Comparison of ENCODE assay signal across 19 cellular contexts in genomic region chr6:43937236-43938177, GRCh38.
DNase-seq lines count a peak whose midpoint lies in the region; ATAC-seq and TF ChIP-seq lines count a peak whose summit lies in the region.
"Had no signal": no experiment of that assay in that cellular context is flagged by ENCODE, and none has a peak within 500 bp of the region (broad histone marks: within the 10 kb centered on the region; RNA-seq: fewer than 3 reads in every experiment).

No MANE protein-coding gene starts in this region.

- DNase-seq in Daoy (ENCODE audit: low read depth) = peak; percentile 10
- peak; percentile 31 for DNase-seq in WERI-Rb-1
- peak; percentile 14 for DNase-seq in left lobe of liver (ENCODE audit: low spot score)
- DNase-seq in NCI-H1417 treated with DMSO at 0.1 percent for 48 hours (lab: John Stamatoyannopoulos, UW) = no peak
- DNase-seq in activated T-helper 2 cell treated with anti-CD3 and anti-CD28 coated beads, Interferon-gamma antibody, Interleukin-2, Interleukin-4, amounts not matched to agents 10 μg/mL and 5 μg/mL and 100 μg/mL, durations not matched to agents 14 hours and 24 hours and 36 hours (ENCODE audit: low spot score) = no peak
- DNase-seq in NCI-H2029 (lab: John Stamatoyannopoulos, UW) = no peak
- DNase-seq: activated CD4-positive, alpha-beta T cell treated with anti-CD3 and anti-CD28 coated beads, Interleukin-2, amount 10 ng/mL, durations not matched to agents 24 days and 14 days; AML-193; anterior cingulate cortex; foreskin melanocyte; NCI-H187 treated with DMSO at 0.1 percent for 48 hours; NCI-H510A; SJCRH30; stimulated activated naive B cell treated with anti-CD40 and anti-IgM and Interleukin-4, amounts not matched to agents 10 μg/mL and 1 μg/mL and 100 μg/mL, for 72 hours; T1000 had no signal

- no peak for TF ChIP-seq CTCF in WERI-Rb-1 (IDR thresholded peaks at IDR 0.05; ENCODE audit: low read depth, low read length)

- ATAC-seq in left lobe of liver (no peak), HG03432 (IDR thresholded peaks at IDR 0.05; ENCODE audit: unreplicated experiment) (no peak)
- ATAC-seq: stimulated activated naive B cell treated with anti-CD40 and anti-IgM and Interleukin-4, amounts not matched to agents 10 μg/mL and 1 μg/mL and 100 μg/mL, for 72 hours had no signal

- H3K27ac ChIP-seq in WERI-Rb-1 (no peak overlapping the region), skeletal muscle tissue (ENCODE audit: low read depth, low read length) (peak overlapping the region; percentile 70)
- H3K27ac ChIP-seq: neutrophil, SJCRH30, skin epidermis had no signal

- H3K27ac Mint-ChIP-seq in activated T-helper 2 cell treated with anti-CD3 and anti-CD28 coated beads, Interferon-gamma antibody, Interleukin-2, Interleukin-4, amounts not matched to agents 10 μg/mL and 5 μg/mL and 100 μg/mL, durations not matched to agents 14 hours and 24 hours and 36 hours = no peak overlapping the region
- H3K27ac Mint-ChIP-seq: activated CD4-positive, alpha-beta T cell treated with anti-CD3 and anti-CD28 coated beads, Interleukin-2, amount 10 ng/mL, durations not matched to agents 24 days and 14 days; stimulated activated naive B cell treated with anti-CD40 and anti-IgM and Interleukin-4, amounts not matched to agents 10 μg/mL and 1 μg/mL and 100 μg/mL, for 72 hours had no signal

- peaks cover 2% of the 10 kb centered on the region for H3K27me3 Mint-ChIP-seq in activated T-helper 2 cell treated with anti-CD3 and anti-CD28 coated beads, Interferon-gamma antibody, Interleukin-2, Interleukin-4, amounts not matched to agents 10 μg/mL and 5 μg/mL and 100 μg/mL, durations not matched to agents 14 hours and 24 hours and 36 hours (ENCODE audit: low read depth)
- H3K27me3 Mint-ChIP-seq: activated CD4-positive, alpha-beta T cell treated with anti-CD3 and anti-CD28 coated beads, Interleukin-2, amount 10 ng/mL, durations not matched to agents 24 days and 14 days had no signal

- H3K36me3 Mint-ChIP-seq in activated T-helper 2 cell treated with anti-CD3 and anti-CD28 coated beads, Interferon-gamma antibody, Interleukin-2, Interleukin-4, amounts not matched to agents 10 μg/mL and 5 μg/mL and 100 μg/mL, durations not matched to agents 14 hours and 24 hours and 36 hours (ENCODE audit: low read depth) = no peaks in the 10 kb centered on the region
- H3K36me3 Mint-ChIP-seq: stimulated activated naive B cell treated with anti-CD40 and anti-IgM and Interleukin-4, amounts not matched to agents 10 μg/mL and 1 μg/mL and 100 μg/mL, for 72 hours had no signal

- intact Hi-C loops in activated T-helper 2 cell treated with anti-CD3 and anti-CD28 coated beads, Interferon-gamma antibody, Interleukin-2, Interleukin-4, amounts not matched to agents 10 μg/mL and 5 μg/mL and 100 μg/mL, durations not matched to agents 14 hours and 24 hours and 36 hours (cut with micrococcal nuclease) = no loop called here

- H3K4me1 ChIP-seq in skeletal muscle tissue (ENCODE audit: control insufficient read depth in 3 of 3, insufficient read depth in 3 of 3, low read length in 3 of 3) = peaks cover 21 to 39% (median 37%) of the 10 kb centered on the region in 3 donors

- H3K9ac ChIP-seq in skeletal muscle tissue (ENCODE audit: low read depth in 1 of 3, low read length in 3 of 3) = peak overlapping the region in 1 of 3 donors; percentile 65

- H3K36me3 ChIP-seq in WERI-Rb-1 = no peaks in the 10 kb centered on the region
- no peaks in the 10 kb centered on the region for H3K36me3 ChIP-seq in skeletal muscle tissue (ENCODE audit: control insufficient read depth in 3 of 3, insufficient read depth in 3 of 3, low read length in 3 of 3)
- H3K36me3 ChIP-seq: neutrophil, SJCRH30 had no signal

- H3K4me3 Mint-ChIP-seq in activated T-helper 2 cell treated with anti-CD3 and anti-CD28 coated beads, Interferon-gamma antibody, Interleukin-2, Interleukin-4, amounts not matched to agents 10 μg/mL and 5 μg/mL and 100 μg/mL, durations not matched to agents 14 hours and 24 hours and 36 hours (ENCODE audit: low read depth) = no peak overlapping the region
- H3K4me3 Mint-ChIP-seq: activated CD4-positive, alpha-beta T cell treated with anti-CD3 and anti-CD28 coated beads, Interleukin-2, amount 10 ng/mL, durations not matched to agents 24 days and 14 days; stimulated activated naive B cell treated with anti-CD40 and anti-IgM and Interleukin-4, amounts not matched to agents 10 μg/mL and 1 μg/mL and 100 μg/mL, for 72 hours had no signal

- no peaks in the 10 kb centered on the region for H3K9me3 Mint-ChIP-seq in activated T-helper 2 cell treated with anti-CD3 and anti-CD28 coated beads, Interferon-gamma antibody, Interleukin-2, Interleukin-4, amounts not matched to agents 10 μg/mL and 5 μg/mL and 100 μg/mL, durations not matched to agents 14 hours and 24 hours and 36 hours
- H3K9me3 Mint-ChIP-seq: activated CD4-positive, alpha-beta T cell treated with anti-CD3 and anti-CD28 coated beads, Interleukin-2, amount 10 ng/mL, durations not matched to agents 24 days and 14 days; stimulated activated naive B cell treated with anti-CD40 and anti-IgM and Interleukin-4, amounts not matched to agents 10 μg/mL and 1 μg/mL and 100 μg/mL, for 72 hours had no signal

- H3K9me3 ChIP-seq in WERI-Rb-1 (ENCODE audit: severe bottlenecking) = no peaks in the 10 kb centered on the region
- no peaks in the 10 kb centered on the region for H3K9me3 ChIP-seq in skeletal muscle tissue (ENCODE audit: control insufficient read depth in 3 of 3, low read length in 3 of 3)
- H3K9me3 ChIP-seq: neutrophil, SJCRH30 had no signal

- H3K4me1 Mint-ChIP-seq in activated T-helper 2 cell treated with anti-CD3 and anti-CD28 coated beads, Interferon-gamma antibody, Interleukin-2, Interleukin-4, amounts not matched to agents 10 μg/mL and 5 μg/mL and 100 μg/mL, durations not matched to agents 14 hours and 24 hours and 36 hours (ENCODE audit: low read depth) = no peaks in the 10 kb centered on the region
- H3K4me1 Mint-ChIP-seq: stimulated activated naive B cell treated with anti-CD40 and anti-IgM and Interleukin-4, amounts not matched to agents 10 μg/mL and 1 μg/mL and 100 μg/mL, for 72 hours had no signal

- H3K27me3 ChIP-seq in WERI-Rb-1 (ENCODE audit: insufficient read depth, low read depth, severe bottlenecking) = no peaks in the 10 kb centered on the region
- H3K27me3 ChIP-seq in skeletal muscle tissue (ENCODE audit: control insufficient read depth in 3 of 3, insufficient read depth in 3 of 3, low read length in 3 of 3) = no peaks in the 10 kb centered on the region
- H3K27me3 ChIP-seq: SJCRH30 had no signal

- H3K4me3 ChIP-seq in WERI-Rb-1 (ENCODE audit: low read depth, low read length) (no peak overlapping the region), skeletal muscle tissue (ENCODE audit: low read length in 3 of 3) (no peak overlapping the region)
- H3K4me3 ChIP-seq: SJCRH30, skin epidermis had no signal

Comparison
In these comparisons a context has a peak if more than half of its experiments do, and no peak if none do; other contexts are left out.
1. DNase-seq: peak in Daoy (single experiment), WERI-Rb-1 (single experiment) and left lobe of liver (single experiment); none in NCI-H1417 treated with DMSO at 0.1 percent for 48 hours (single experiment), activated T-helper 2 cell treated with anti-CD3 and anti-CD28 coated beads, Interferon-gamma antibody, Interleukin-2, Interleukin-4, amounts not matched to agents 10 μg/mL and 5 μg/mL and 100 μg/mL, durations not matched to agents 14 hours and 24 hours and 36 hours (single experiment) and NCI-H2029 (single experiment).